ENCODE assay signal across 10 cellular contexts in the genomic region with DNA sequence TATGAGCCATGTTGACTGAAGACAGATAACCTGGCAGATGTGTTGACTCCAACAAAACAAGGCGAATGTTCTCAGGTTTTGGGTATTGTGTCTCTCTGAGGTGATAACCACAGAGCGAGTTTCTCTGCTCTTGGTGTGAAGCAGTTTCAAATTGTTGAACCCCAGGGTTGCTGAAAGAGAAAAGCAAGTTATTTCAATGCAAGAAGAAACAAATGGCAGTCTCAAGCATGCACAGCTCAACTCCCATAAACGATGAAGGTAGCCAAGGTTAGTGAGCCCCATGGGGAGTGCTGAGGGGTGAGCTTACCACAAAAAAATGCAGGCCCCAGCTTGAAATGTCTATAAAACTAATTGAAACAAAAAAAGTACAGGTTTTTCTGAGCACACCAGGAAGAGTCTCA.
DNase-seq lines count a peak whose midpoint lies in the region; ATAC-seq and TF ChIP-seq lines count a peak whose summit lies in the region.
"Had no signal": no experiment of that assay in that cellular context is flagged by ENCODE, and none has a peak within 500 bp of the region (broad histone marks: within the 10 kb centered on the region; RNA-seq: fewer than 3 reads in every experiment).

No MANE protein-coding gene starts in this region.

- no peaks in the 10 kb centered on the region for H3K9me3 ChIP-seq in CD8-positive, alpha-beta T cell (ENCODE audit: low read length)
- H3K9me3 ChIP-seq: testis had no signal

- no peak for ATAC-seq in CD8-positive, alpha-beta T cell
- ATAC-seq in HG03521 (IDR thresholded peaks at IDR 0.05; ENCODE audit: unreplicated experiment), result peak; percentile 50
- peak; percentile 79 to 80 for ATAC-seq in natural killer cell treated with Interleukin-12 subunit alpha and Interleukin-12 subunit beta and Interleukin-15 and Interleukin-18, amount 100 ng/mL, for 72 hours
- no peak for ATAC-seq in HG03565 (IDR thresholded peaks at IDR 0.05; ENCODE audit: unreplicated experiment)
- no peak for ATAC-seq in HG03354 (IDR thresholded peaks at IDR 0.05; ENCODE audit: poor library complexity, severe bottlenecking, unreplicated experiment)

- H3K4me3 Mint-ChIP-seq in CD8-positive, alpha-beta T cell, result peak overlapping the region; percentile 16
- H3K4me3 Mint-ChIP-seq in MCF 10A (ENCODE audit: unreplicated experiment), result no peak overlapping the region
- peak overlapping the region; percentile 88 for H3K4me3 Mint-ChIP-seq in natural killer cell treated with Interleukin-12 subunit alpha and Interleukin-12 subunit beta and Interleukin-15 and Interleukin-18, amount 100 ng/mL, for 72 hours

- peaks cover 35% of the 10 kb centered on the region for H3K4me1 Mint-ChIP-seq in CD8-positive, alpha-beta T cell (ENCODE audit: low read depth)
- H3K4me1 Mint-ChIP-seq in MCF 10A (ENCODE audit: insufficient read depth, unreplicated experiment), result peaks cover 10% of the 10 kb centered on the region
- peaks cover 60 to 69% of the 10 kb centered on the region in 2 donors for H3K4me1 Mint-ChIP-seq in natural killer cell treated with Interleukin-12 subunit alpha and Interleukin-12 subunit beta and Interleukin-15 and Interleukin-18, amount 100 ng/mL, for 72 hours (ENCODE audit: low read depth in 2 of 2)

- H3K27me3 ChIP-seq in CD8-positive, alpha-beta T cell (ENCODE audit: insufficient read depth, low read length), result no peaks in the 10 kb centered on the region
- H3K27me3 ChIP-seq: testis had no signal

- CTCF ChIA-PET in CD8-positive, alpha-beta T cell (lab: Charles Lee), result no interaction called here
- CTCF ChIA-PET in MCF 10A (lab: Yijun Ruan, JAX), result no interaction called here

- H3K36me3 Mint-ChIP-seq in CD8-positive, alpha-beta T cell, result no peaks in the 10 kb centered on the region
- H3K36me3 Mint-ChIP-seq in MCF 10A (ENCODE audit: insufficient read depth, unreplicated experiment), result no peaks in the 10 kb centered on the region
- peaks cover 21% of the 10 kb centered on the region for H3K36me3 Mint-ChIP-seq in natural killer cell treated with Interleukin-12 subunit alpha and Interleukin-12 subunit beta and Interleukin-15 and Interleukin-18, amount 100 ng/mL, for 72 hours

- no TSS peak for BruUV-seq in MCF 10A (replicated peaks; lab: Mats Ljungman, UMichigan)

- POLR2A ChIA-PET in CD8-positive, alpha-beta T cell (lab: Charles Lee), result no interaction called here
- POLR2A ChIA-PET in MCF 10A (lab: Yijun Ruan, JAX), result no interaction called here

- no peaks in the 10 kb centered on the region for H3K9me3 Mint-ChIP-seq in CD8-positive, alpha-beta T cell
- H3K9me3 Mint-ChIP-seq in MCF 10A (ENCODE audit: unreplicated experiment), result no peaks in the 10 kb centered on the region
- peaks cover 6% of the 10 kb centered on the region for H3K9me3 Mint-ChIP-seq in natural killer cell treated with Interleukin-12 subunit alpha and Interleukin-12 subunit beta and Interleukin-15 and Interleukin-18, amount 100 ng/mL, for 72 hours

- no peak for TF ChIP-seq CTCF in CD8-positive, alpha-beta T cell (IDR thresholded peaks at IDR 0.05)
- no peak for TF ChIP-seq CTCF in MCF 10A (IDR thresholded peaks at IDR 0.05; ENCODE audit: unreplicated experiment)

- peaks cover 10% of the 10 kb centered on the region for H3K27me3 Mint-ChIP-seq in CD8-positive, alpha-beta T cell (ENCODE audit: low read depth)
- H3K27me3 Mint-ChIP-seq in MCF 10A (ENCODE audit: insufficient read depth, unreplicated experiment), result no peaks in the 10 kb centered on the region
- peaks cover 5 to 32% of the 10 kb centered on the region in 2 donors for H3K27me3 Mint-ChIP-seq in natural killer cell treated with Interleukin-12 subunit alpha and Interleukin-12 subunit beta and Interleukin-15 and Interleukin-18, amount 100 ng/mL, for 72 hours

- H3K4me3 ChIP-seq in CD8-positive, alpha-beta T cell (ENCODE audit: low read depth, low read length), result no peak overlapping the region
- H3K4me3 ChIP-seq: testis had no signal

- intact Hi-C loops in CD8-positive, alpha-beta T cell (cut with DNase I, micrococcal nuclease), result no loop called here
- intact Hi-C loops in MCF 10A (cut with micrococcal nuclease), result no loop called here

- H3K27ac ChIP-seq in CD8-positive, alpha-beta T cell (ENCODE audit: low read depth, low read length), result no peak overlapping the region
- H3K27ac ChIP-seq: testis had no signal

- no peaks in the 10 kb centered on the region for H3K36me3 ChIP-seq in CD8-positive, alpha-beta T cell (ENCODE audit: insufficient read depth, low read length)

- H3K27ac Mint-ChIP-seq in CD8-positive, alpha-beta T cell, result peak overlapping the region; percentile 78
- peak overlapping the region; percentile 74 for H3K27ac Mint-ChIP-seq in MCF 10A (ENCODE audit: low read depth, unreplicated experiment)
- H3K27ac Mint-ChIP-seq in natural killer cell treated with Interleukin-12 subunit alpha and Interleukin-12 subunit beta and Interleukin-15 and Interleukin-18, amount 100 ng/mL, for 72 hours, result peak overlapping the region; percentile 96 to 97

- peaks cover 25% of the 10 kb centered on the region for H3K4me1 ChIP-seq in CD8-positive, alpha-beta T cell (ENCODE audit: insufficient read depth, low read length)
- H3K4me1 ChIP-seq: testis had no signal

- DNase-seq in CD8-positive, alpha-beta T cell, result no peak
- DNase-seq in MCF 10A (ENCODE audit: unreplicated experiment) (no peak), CD1c-positive myeloid dendritic cell (ENCODE audit: extremely low spot score) (no peak), HUDEP-2 (lab: John Stamatoyannopoulos, UW; ENCODE audit: unreplicated experiment in 76 of 76) (no peak)
- peak; percentile 66 for DNase-seq in natural killer cell treated with Interleukin-12 subunit alpha and Interleukin-12 subunit beta and Interleukin-15 and Interleukin-18, amount 100 ng/mL, for 72 hours (ENCODE audit: low spot score)
- DNase-seq: NCI-H1417 treated with DMSO at 0.1 percent for 48 hours, testis had no signal

Comparison
In these comparisons a context has a peak if more than half of its experiments do, and no peak if none do; other contexts are left out.
1. ATAC-seq: peak in HG03521 (single experiment) and natural killer cell treated with Interleukin-12 subunit alpha and Interleukin-12 subunit beta and Interleukin-15 and Interleukin-18, amount 100 ng/mL, for 72 hours (2 of 2); none in CD8-positive, alpha-beta T cell (single experiment), HG03565 (single experiment) and HG03354 (single experiment).
2. Peak in every context shown above with its lines, with median percentiles within 50 percentile points of each other: H3K27ac Mint-ChIP-seq.